In the genomic region with DNA sequence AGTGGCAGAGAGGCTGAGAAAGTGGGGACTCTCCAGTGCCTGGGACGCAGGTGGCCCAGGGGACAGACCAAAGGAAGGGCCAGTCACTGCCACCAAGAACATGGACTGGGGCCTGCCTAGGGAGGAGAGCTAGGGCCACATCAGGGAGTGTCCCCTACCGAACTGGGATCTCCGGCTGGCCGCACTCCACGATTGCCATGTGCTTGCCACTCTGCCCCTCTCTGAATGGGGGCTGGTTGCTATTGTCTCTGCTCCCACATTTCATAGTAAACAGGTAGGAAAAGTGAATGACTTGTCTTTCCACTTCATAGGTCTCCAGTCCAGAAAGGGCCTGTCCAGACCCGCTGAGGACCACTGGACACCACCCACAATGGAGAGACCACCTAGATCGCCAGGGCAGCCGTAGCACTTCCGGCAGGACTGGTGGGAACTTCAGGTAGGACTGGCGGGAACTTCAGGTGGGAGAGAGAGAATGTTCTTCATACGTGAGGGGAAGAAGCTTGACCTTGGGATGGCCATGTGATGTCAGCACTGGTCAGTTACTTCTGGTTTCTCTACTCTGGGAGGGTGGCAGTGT, we compare ENCODE assay signal across 18 cellular contexts. TPM values are rescaled to one million over a fixed set of nuclear protein-coding genes. Genes with fewer than 3 reads are reported as not detected.
A peak's percentile ranks its signal among the peaks of the same experiment; 100 is the strongest.
DNase-seq lines count a peak whose midpoint lies in the region; FAIRE-seq and TF ChIP-seq lines count a peak whose summit lies in the region.
"Had no signal": no experiment of that assay in that cellular context is flagged by ENCODE, and none has a peak within 500 bp of the region (broad histone marks: within the 10 kb centered on the region; RNA-seq: fewer than 3 reads in every experiment).

No MANE protein-coding gene starts in this region.

- DNase-seq in activated CD8-positive, alpha-beta memory T cell treated with anti-CD3 and anti-CD28 coated beads for 24 hours, result peak; percentile 41
- DNase-seq in activated CD8-positive, alpha-beta memory T cell treated with anti-CD3 and anti-CD28 coated beads, Interleukin-2, amount 50 U/mL, for 4 hours, result no peak
- DNase-seq in astrocyte (ENCODE audit: low read depth), result no peak
- no peak for DNase-seq in neural crest cell (ENCODE audit: low read depth, low spot score)
- peak; percentile 52 to 76 for DNase-seq in suprapubic skin (ENCODE audit: low spot score in 2 of 2)
- no peak for DNase-seq in NCI-H2029 (lab: John Stamatoyannopoulos, UW)
- no peak for DNase-seq in NCI-H1417 treated with DMSO at 0.1 percent for 48 hours (lab: John Stamatoyannopoulos, UW)
- no peak for DNase-seq in H54 (ENCODE audit: insufficient read length, low spot score)
- DNase-seq: COR-L47, DMS153, DMS79 treated with DMSO at 0.1 percent for 48 hours, EL had no signal

- no peaks in the 10 kb centered on the region for H3K9me3 ChIP-seq in astrocyte (ENCODE audit: insufficient read depth, low read depth, low read length)
- H3K9me3 ChIP-seq in suprapubic skin, result no peaks in the 10 kb centered on the region

- TF ChIP-seq CTCF in astrocyte (IDR thresholded peaks at IDR 0.05; ENCODE audit: insufficient read depth, low read depth, low read length), result no peak
- TF ChIP-seq CTCF in neural crest cell (conservative IDR thresholded peaks at IDR 0.05), result no peak
- TF ChIP-seq CTCF in suprapubic skin (IDR thresholded peaks at IDR 0.05), result no peak

- TF ChIP-seq POLR2A in suprapubic skin (IDR thresholded peaks at IDR 0.05) (no peak), H54 (IDR thresholded peaks at IDR 0.05; ENCODE audit: low read depth, low read length) (no peak)

- H3K27ac Mint-ChIP-seq in astrocyte (ENCODE audit: unreplicated experiment) (peak overlapping the region; percentile 41), neural crest cell (ENCODE audit: unreplicated experiment) (peak overlapping the region; percentile 81)
- H3K27ac Mint-ChIP-seq: CD8-positive, alpha-beta T cell had no signal

- no peaks in the 10 kb centered on the region for H3K79me2 ChIP-seq in astrocyte (ENCODE audit: insufficient read depth, low read length)

- no peaks in the 10 kb centered on the region for H3K4me1 Mint-ChIP-seq in astrocyte (ENCODE audit: low read depth, unreplicated experiment)
- no peaks in the 10 kb centered on the region for H3K4me1 Mint-ChIP-seq in neural crest cell
- H3K4me1 Mint-ChIP-seq: CD14-positive monocyte had no signal

- peaks cover 49% of the 10 kb centered on the region for H3K27me3 Mint-ChIP-seq in astrocyte (ENCODE audit: low read depth, unreplicated experiment)
- H3K27me3 Mint-ChIP-seq in neural crest cell (ENCODE audit: low read depth), result peaks cover 3% of the 10 kb centered on the region

- H3K4me2 ChIP-seq in astrocyte (ENCODE audit: low read length), result no peak overlapping the region

- H3K36me3 Mint-ChIP-seq in astrocyte (ENCODE audit: low read depth, unreplicated experiment), result peaks cover 7% of the 10 kb centered on the region
- no peaks in the 10 kb centered on the region for H3K36me3 Mint-ChIP-seq in neural crest cell (ENCODE audit: low read depth)
- H3K36me3 Mint-ChIP-seq: CD14-positive monocyte; CD8-positive, alpha-beta T cell had no signal

- H4K20me1 ChIP-seq in astrocyte (ENCODE audit: insufficient read depth, low read length), result no peaks in the 10 kb centered on the region

- H2AFZ ChIP-seq in astrocyte (ENCODE audit: low read depth, low read length), result no peak overlapping the region

- 91% methylated on average over 8 of the region's 11 CpGs for WGBS in suprapubic skin

- no peak for TF ChIP-seq EP300 in suprapubic skin (IDR thresholded peaks at IDR 0.05)

- H3K9me3 Mint-ChIP-seq in astrocyte (ENCODE audit: unreplicated experiment), result peaks cover 25% of the 10 kb centered on the region
- peaks cover 7% of the 10 kb centered on the region for H3K9me3 Mint-ChIP-seq in neural crest cell
- H3K9me3 Mint-ChIP-seq: CD8-positive, alpha-beta T cell had no signal

- H3K4me1 ChIP-seq in astrocyte (ENCODE audit: insufficient read depth, low read length) (no peaks in the 10 kb centered on the region), suprapubic skin (peaks cover 2% of the 10 kb centered on the region)

- H3K9ac ChIP-seq in astrocyte (ENCODE audit: low read length), result no peak overlapping the region

- no peak overlapping the region for H3K4me3 ChIP-seq in astrocyte (ENCODE audit: insufficient read depth, low read depth, low read length)
- no peak overlapping the region for H3K4me3 ChIP-seq in suprapubic skin

- no peaks in the 10 kb centered on the region for H3K36me3 ChIP-seq in astrocyte (ENCODE audit: insufficient read depth, low read length)
- no peaks in the 10 kb centered on the region for H3K36me3 ChIP-seq in suprapubic skin

- H3K27me3 ChIP-seq in astrocyte (ENCODE audit: insufficient read depth, low read length) (peaks cover 2% of the 10 kb centered on the region), suprapubic skin (peaks cover 18% of the 10 kb centered on the region)

- no peak overlapping the region for H3K4me3 Mint-ChIP-seq in astrocyte (ENCODE audit: unreplicated experiment)
- no peak overlapping the region for H3K4me3 Mint-ChIP-seq in neural crest cell
- H3K4me3 Mint-ChIP-seq: CD8-positive, alpha-beta T cell had no signal

- FAIRE-seq in astrocyte (lab: Jason Lieb, UNC) (no peak), H54 (lab: Jason Lieb, UNC) (no peak)
- FAIRE-seq: D721Med, G401.6, H1 had no signal

- H3K27ac ChIP-seq in astrocyte (ENCODE audit: low read depth, low read length), result no peak overlapping the region
- H3K27ac ChIP-seq in suprapubic skin, result no peak overlapping the region
- H3K27ac ChIP-seq: 22Rv1 had no signal

RNA-seq across cellular contexts. Expression of a gene that starts 55.2 kb away (rescaled TPM):
- total RNA-seq in astrocyte, result 6.2 and 7.8 TPM in 2 replicates
- total RNA-seq in neural crest cell, result 31.4 and 40.7 TPM in 2 replicates
- total RNA-seq in suprapubic skin, result 10 to 100 TPM in 1 of 4 donors, 1 to 10 TPM in 3; 4.5 to 12.0 (median 7.1) TPM

Comparison
In these comparisons a context has a peak if more than half of its experiments do, and no peak if none do; other contexts are left out.
1. DNase-seq: peak in activated CD8-positive, alpha-beta memory T cell treated with anti-CD3 and anti-CD28 coated beads for 24 hours (single experiment) and suprapubic skin (2 of 2); none in activated CD8-positive, alpha-beta memory T cell treated with anti-CD3 and anti-CD28 coated beads, Interleukin-2, amount 50 U/mL, for 4 hours (single experiment), astrocyte (single experiment), neural crest cell (single experiment), NCI-H2029 (single experiment), NCI-H1417 treated with DMSO at 0.1 percent for 48 hours (single experiment) and H54 (single experiment).